1 cellular context compared by ENCODE assay signal in genomic region chr15:99842071-99842470, GRCh38.
TF ChIP-seq lines count a peak whose summit lies in the region.

No MANE protein-coding gene starts in this region.

TF ChIP-seq in GM12878, 131 proteins besides CTCF, POLR2A, EP300 and RAD21 (continued from another document):
- TF ChIP-seq E4F1 (IDR thresholded peaks at IDR 0.05; ENCODE audit: borderline replicate concordance, partially characterized antibody) = no peak
TF ChIP-seq in GM12878: peak in this region for 0.
